18 cellular contexts compared by ENCODE assay signal in genomic region chr11:86978247-86978646, GRCh38. TPM values are rescaled to one million over a fixed set of nuclear protein-coding genes. Genes with fewer than 3 reads are reported as not detected.
DNase-seq lines count a peak whose midpoint lies in the region; ATAC-seq, FAIRE-seq and TF ChIP-seq lines count a peak whose summit lies in the region.
"Had no signal": no experiment of that assay in that cellular context is flagged by ENCODE, and none has a peak within 500 bp of the region (broad histone marks: within the 10 kb centered on the region; RNA-seq: fewer than 3 reads in every experiment).

No MANE protein-coding gene starts in this region.

- no peak overlapping the region for H2AFZ ChIP-seq in SK-N-SH (ENCODE audit: low read depth)

- no peak for TF ChIP-seq CTCF in A673 (conservative IDR thresholded peaks at IDR 0.05; ENCODE audit: low read depth, low read length)
- no peak for TF ChIP-seq CTCF in fibroblast of pulmonary artery (IDR thresholded peaks at IDR 0.05; ENCODE audit: low read length, missing control alignments)
- no peak for TF ChIP-seq CTCF in pancreas (IDR thresholded peaks at IDR 0.05)
- TF ChIP-seq CTCF in SK-N-SH (IDR thresholded peaks at IDR 0.05), result no peak

- no peaks in the 10 kb centered on the region for H3F3A ChIP-seq in SK-N-SH (replicated peaks; ENCODE audit: insufficient read depth)

- TF ChIP-seq EP300 in SK-N-SH (IDR thresholded peaks at IDR 0.05; ENCODE audit: borderline replicate concordance in 1 of 2, low read depth in 1 of 2, low read length in 1 of 2), result no peak

- H3K4me1 ChIP-seq in A673 (ENCODE audit: insufficient read depth, low read length, poor library complexity, severe bottlenecking) (peaks cover 23% of the 10 kb centered on the region), pancreas (peaks cover 0 to 16% (median 0%) of the 10 kb centered on the region in 3 donors), SK-N-SH (ENCODE audit: control insufficient read depth in 1 of 2, insufficient read depth in 2 of 2, low read depth in 1 of 2, low read length in 1 of 2) (peaks cover 0 to 11% of the 10 kb centered on the region in 2 experiments; a peak in 1 of 4 replicates)
- H3K4me1 ChIP-seq: vagina had no signal

- BruUV-seq in A673 (replicated peaks; lab: Mats Ljungman, UMichigan), result no TSS peak

- WGBS in pancreas, 2 donors, result 66 to 76% methylated on average over 7 of the region's 7 CpGs
- WGBS in SK-N-SH (ENCODE audit: low lambda C conversion rate), result 63% methylated on average over 7 of the region's 7 CpGs

- H3K27me3 ChIP-seq in A673 (replicated peaks; ENCODE audit: insufficient read depth, low read depth, low read length, poor library complexity) (no peaks in the 10 kb centered on the region), pancreas (no peaks in the 10 kb centered on the region), SK-N-SH (ENCODE audit: insufficient read depth) (no peaks in the 10 kb centered on the region)
- H3K27me3 ChIP-seq: vagina had no signal

- H3K36me3 ChIP-seq in A673 (ENCODE audit: insufficient read depth, low read length, poor library complexity, severe bottlenecking) (no peaks in the 10 kb centered on the region), pancreas (no peaks in the 10 kb centered on the region), SK-N-SH (replicated peaks in 1 of 2; ENCODE audit: control insufficient read depth in 1 of 2, insufficient read depth in 2 of 2, low read length in 1 of 2) (no peaks in the 10 kb centered on the region)
- H3K36me3 ChIP-seq: vagina had no signal

- H3K9me3 ChIP-seq in A673 (ENCODE audit: low read depth, low read length, poor library complexity, severe bottlenecking), result peaks cover 6% of the 10 kb centered on the region
- no peaks in the 10 kb centered on the region for H3K9me3 ChIP-seq in pancreas
- H3K9me3 ChIP-seq in SK-N-SH, result no peaks in the 10 kb centered on the region
- H3K9me3 ChIP-seq: vagina had no signal

- H3K9me2 ChIP-seq in SK-N-SH, result no peaks in the 10 kb centered on the region

- FAIRE-seq in pancreas (lab: Jason Lieb, UNC), result no peak

- H3K27ac ChIP-seq in A673 (ENCODE audit: low read depth, low read length, poor library complexity, severe bottlenecking) (peak overlapping the region; percentile 5), pancreas (no peak overlapping the region), SK-N-SH (ENCODE audit: low read depth in 2 of 2, low read length in 1 of 2) (no peak overlapping the region)
- H3K27ac ChIP-seq: vagina had no signal

- no peaks in the 10 kb centered on the region for H4K20me1 ChIP-seq in SK-N-SH (ENCODE audit: insufficient read depth)

- no peak for TF ChIP-seq RAD21 in SK-N-SH (IDR thresholded peaks at IDR 0.05; ENCODE audit: low read length)

- DNase-seq in A673 (ENCODE audit: low spot score) (no peak), MV-4-11 (lab: John Stamatoyannopoulos, UW) (peak; percentile 43), fibroblast of pulmonary artery (ENCODE audit: low read depth) (peak; percentile 39), pancreas (peak in 1 of 6 donors; percentile 7), NCI-H2196 (lab: John Stamatoyannopoulos, UW; ENCODE audit: unreplicated experiment) (no peak), SK-N-SH (no peak)
- DNase-seq in stimulated activated CD4-positive, alpha-beta T cell treated with anti-CD3 and anti-CD28 coated beads, Interleukin-15, amount 100 ng/mL, for 24 hours, result no peak
- DNase-seq: activated CD4-positive, alpha-beta T cell treated with anti-CD3 and anti-CD28 coated beads, Interleukin-2, amount 50 U/mL, for 1 hour; activated effector memory CD4-positive, alpha-beta T cell treated with anti-CD3 and anti-CD28 coated beads, Interleukin-2, amount 50 U/mL, for 16 hours; effector CD4-positive, alpha-beta T cell; NK-92 treated with Interleukin-12 subunit alpha and Interleukin-12 subunit beta, amount 100 ng/mL, for 24 hours; stimulated activated CD4-positive, alpha-beta T cell treated with anti-CD3 and anti-CD28 coated beads, Interleukin-4, amount 100 ng/mL, for 24 hours had no signal

- H3K4me2 ChIP-seq in SK-N-SH, result no peak overlapping the region

- ATAC-seq in pancreas, result peak; percentile 48 to 73 (median 56)
- ATAC-seq in HG03457 (IDR thresholded peaks at IDR 0.05; ENCODE audit: unreplicated experiment), result no peak

- H3K9ac ChIP-seq in SK-N-SH, result no peak overlapping the region

- POLR2A ChIA-PET in A673 (lab: Charles Lee; ENCODE audit: low non-redundant PET), result no interaction called here
- POLR2A ChIA-PET in SK-N-SH (lab: Yijun Ruan, JAX), result no interaction called here

- H3K79me2 ChIP-seq in SK-N-SH (ENCODE audit: insufficient read depth), result no peaks in the 10 kb centered on the region

- intact Hi-C loops in A673 (cut with micrococcal nuclease; ENCODE audit: unreplicated experiment), result no loop called here
- intact Hi-C loops in pancreas (cut with DNase I), result no loop called here

- H3K4me3 ChIP-seq in A673 (ENCODE audit: low read depth, low read length, poor library complexity, severe bottlenecking), result no peak overlapping the region
- H3K4me3 ChIP-seq in fibroblast of pulmonary artery (replicated peaks; ENCODE audit: low read depth, low read length), result no peak overlapping the region
- no peak overlapping the region for H3K4me3 ChIP-seq in pancreas
- no peak overlapping the region for H3K4me3 ChIP-seq in SK-N-SH (ENCODE audit: low read depth in 2 of 2, low read length in 1 of 2)
- H3K4me3 ChIP-seq: lung, skin epidermis, vagina had no signal

- CTCF ChIA-PET in A673 (lab: Charles Lee) (no interaction called here), SK-N-SH (lab: Yijun Ruan, JAX) (interaction anchor here (0.6 to 0.9 kb wide), 2 partner anchors 17 to 39 kb away, joined by 3 read pairs; no protein-coding TSS in a partner anchor)

TF ChIP-seq in SK-N-SH, 30 proteins besides CTCF, POLR2A, EP300 and RAD21 (continues in another document):
- TF ChIP-seq FOXJ3 (CRISPR knock-in tag; IDR thresholded peaks at IDR 0.05), result no peak
- TF ChIP-seq, protein P1, sequence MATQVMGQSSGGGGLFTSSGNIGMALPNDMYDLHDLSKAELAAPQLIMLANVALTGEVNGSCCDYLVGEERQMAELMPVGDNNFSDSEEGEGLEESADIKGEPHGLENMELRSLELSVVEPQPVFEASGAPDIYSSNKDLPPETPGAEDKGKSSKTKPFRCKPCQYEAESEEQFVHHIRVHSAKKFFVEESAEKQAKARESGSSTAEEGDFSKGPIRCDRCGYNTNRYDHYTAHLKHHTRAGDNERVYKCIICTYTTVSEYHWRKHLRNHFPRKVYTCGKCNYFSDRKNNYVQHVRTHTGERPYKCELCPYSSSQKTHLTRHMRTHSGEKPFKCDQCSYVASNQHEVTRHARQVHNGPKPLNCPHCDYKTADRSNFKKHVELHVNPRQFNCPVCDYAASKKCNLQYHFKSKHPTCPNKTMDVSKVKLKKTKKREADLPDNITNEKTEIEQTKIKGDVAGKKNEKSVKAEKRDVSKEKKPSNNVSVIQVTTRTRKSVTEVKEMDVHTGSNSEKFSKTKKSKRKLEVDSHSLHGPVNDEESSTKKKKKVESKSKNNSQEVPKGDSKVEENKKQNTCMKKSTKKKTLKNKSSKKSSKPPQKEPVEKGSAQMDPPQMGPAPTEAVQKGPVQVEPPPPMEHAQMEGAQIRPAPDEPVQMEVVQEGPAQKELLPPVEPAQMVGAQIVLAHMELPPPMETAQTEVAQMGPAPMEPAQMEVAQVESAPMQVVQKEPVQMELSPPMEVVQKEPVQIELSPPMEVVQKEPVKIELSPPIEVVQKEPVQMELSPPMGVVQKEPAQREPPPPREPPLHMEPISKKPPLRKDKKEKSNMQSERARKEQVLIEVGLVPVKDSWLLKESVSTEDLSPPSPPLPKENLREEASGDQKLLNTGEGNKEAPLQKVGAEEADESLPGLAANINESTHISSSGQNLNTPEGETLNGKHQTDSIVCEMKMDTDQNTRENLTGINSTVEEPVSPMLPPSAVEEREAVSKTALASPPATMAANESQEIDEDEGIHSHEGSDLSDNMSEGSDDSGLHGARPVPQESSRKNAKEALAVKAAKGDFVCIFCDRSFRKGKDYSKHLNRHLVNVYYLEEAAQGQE (IDR thresholded peaks at IDR 0.05; ENCODE audit: low read depth, low read length), result no peak
- TF ChIP-seq TAF1 (IDR thresholded peaks at IDR 0.05; ENCODE audit: borderline replicate concordance, low read depth, low read length), result no peak
- TF ChIP-seq POLR2AphosphoS5 (IDR thresholded peaks at IDR 0.05; ENCODE audit: low read depth, low read length), result no peak
- no peak for TF ChIP-seq GATA2 (CRISPR knock-in tag; IDR thresholded peaks at IDR 0.05)
- no peak for TF ChIP-seq MEF2A (IDR thresholded peaks at IDR 0.05; ENCODE audit: borderline replicate concordance, low read depth)
- no peak for TF ChIP-seq GABPA (IDR thresholded peaks at IDR 0.05; ENCODE audit: low read depth)
- TF ChIP-seq USF2 (IDR thresholded peaks at IDR 0.05; ENCODE audit: borderline replicate concordance, low read depth, low read length), result no peak
- TF ChIP-seq TCF12 (IDR thresholded peaks at IDR 0.05), result no peak
- no peak for TF ChIP-seq CHD2 (IDR thresholded peaks at IDR 0.05; ENCODE audit: low read length, partially characterized antibody)
- TF ChIP-seq TEAD4 (IDR thresholded peaks at IDR 0.05; ENCODE audit: borderline replicate concordance, insufficient read depth), result no peak
- no peak for TF ChIP-seq MAX (IDR thresholded peaks at IDR 0.05; ENCODE audit: low read depth)
- TF ChIP-seq EZH2phosphoT487 (IDR thresholded peaks at IDR 0.05; ENCODE audit: borderline replicate concordance, low read depth), result no peak

RNA-seq across cellular contexts. Expression of gene FZD4, which starts 23.1 kb away (rescaled TPM):
- total RNA-seq in A673 (2021) (82.7 and 89.1 TPM in 2 replicates), pancreas (10 to 100 TPM in 2 of 6 donors, 1 to 10 TPM in 4; 5.4 to 10.8 (median 7.9) TPM)
- polyA plus RNA-seq in pancreas (1 to 10 TPM; 4.7 to 4.8 TPM), SK-N-SH (2012; rRNA removed) (0.72 and 0.93 TPM in 2 replicates)
- 0.81 and 0.82 TPM in 2 replicates for polyA plus RNA-seq in SK-N-SH (2012; cell fraction: cytosol; rRNA removed)
- polyA plus RNA-seq in SK-N-SH (2012; cell fraction: nucleus; rRNA removed), result 0.62 and 1.0 TPM in 2 replicates
- total RNA-seq: CD4-positive, CD25-positive, alpha-beta regulatory T cell had no signal
- polyA plus RNA-seq: CD4-positive, CD25-positive, alpha-beta regulatory T cell; IgD-negative memory B cell had no signal

RNA-seq across cellular contexts. Expression of gene TMEM135, which starts 59.5 kb away (rescaled TPM):
- 70.3 and 86.7 TPM in 2 replicates for total RNA-seq in A673 (2021)
- 10 to 100 TPM in 1 of 6 donors, 1 to 10 TPM in 5; 7.3 to 10.1 (median 8.5) TPM for total RNA-seq in pancreas
- 1 to 10 TPM; 2.6 to 5.5 TPM for polyA plus RNA-seq in pancreas
- polyA plus RNA-seq in SK-N-SH (2012; rRNA removed), result 3.0 and 5.2 TPM in 2 replicates
- 4.5 and 4.9 TPM in 2 replicates for polyA plus RNA-seq in SK-N-SH (2012; cell fraction: cytosol; rRNA removed)
- 4.1 and 6.5 TPM in 2 replicates for polyA plus RNA-seq in SK-N-SH (2012; cell fraction: nucleus; rRNA removed)

Comparison
In these comparisons a context has a peak if more than half of its experiments do, and no peak if none do; other contexts are left out.
1. DNase-seq: peak in MV-4-11 (single experiment) and fibroblast of pulmonary artery (single experiment); none in A673 (single experiment), stimulated activated CD4-positive, alpha-beta T cell treated with anti-CD3 and anti-CD28 coated beads, Interleukin-15, amount 100 ng/mL, for 24 hours (single experiment), NCI-H2196 (single experiment) and SK-N-SH (single experiment).